In genomic region chr7:23467731-23468720, GRCh38 we compare ENCODE assay signal across 8 cellular contexts. TPM values are rescaled to one million over a fixed set of nuclear protein-coding genes. Genes with fewer than 3 reads are reported as not detected.
DNase-seq lines count a peak whose midpoint lies in the region; ATAC-seq and TF ChIP-seq lines count a peak whose summit lies in the region.

No MANE protein-coding gene starts in this region.

- no peaks in the 10 kb centered on the region for H3K36me3 Mint-ChIP-seq in activated naive CD4-positive, alpha-beta T cell treated with anti-CD3 and anti-CD28 coated beads for 36 hours (ENCODE audit: low read depth)
- H3K36me3 Mint-ChIP-seq in activated naive CD4-positive, alpha-beta T cell treated with anti-CD3 and anti-CD28 coated beads, Interleukin-2, amount 50 U/mL, for 72 hours: peaks cover 4 to 21% of the 10 kb centered on the region in 2 donors

- no peak overlapping the region for H3K27ac Mint-ChIP-seq in activated naive CD4-positive, alpha-beta T cell treated with anti-CD3 and anti-CD28 coated beads for 36 hours
- H3K27ac Mint-ChIP-seq in activated naive CD4-positive, alpha-beta T cell treated with anti-CD3 and anti-CD28 coated beads, Interleukin-2, amount 50 U/mL, for 72 hours: peak overlapping the region in 1 of 2 donors; percentile 52

- peak; percentile 45 for DNase-seq in activated naive CD4-positive, alpha-beta T cell treated with anti-CD3 and anti-CD28 coated beads for 36 hours
- no peak for DNase-seq in activated naive CD4-positive, alpha-beta T cell treated with Interleukin-2 at 50 U/mL for 16 hours
- DNase-seq in NCI-H146 (lab: John Stamatoyannopoulos, UW) (peak; percentile 48), kidney epithelial cell (ENCODE audit: low read depth) (no peak), upper lobe of right lung (no peak), NCI-H2171 (lab: John Stamatoyannopoulos, UW) (no peak), lower leg skin (ENCODE audit: low spot score in 2 of 2) (no peak)
- peak in 1 of 2 donors; percentile 29 for DNase-seq in activated naive CD4-positive, alpha-beta T cell treated with anti-CD3 and anti-CD28 coated beads, Interleukin-2, amount 50 U/mL, for 72 hours (ENCODE audit: low spot score in 2 of 2)

- TF ChIP-seq CTCF in kidney epithelial cell (IDR thresholded peaks at IDR 0.05; ENCODE audit: insufficient read depth, low read length, poor library complexity, severe bottlenecking): no peak
- TF ChIP-seq CTCF in upper lobe of right lung (IDR thresholded peaks at IDR 0.05): no peak
- no peak for TF ChIP-seq CTCF in lower leg skin (IDR thresholded peaks at IDR 0.05)

- H3K4me3 ChIP-seq in kidney epithelial cell (ENCODE audit: low read depth, low read length) (peak overlapping the region; percentile 91), upper lobe of right lung (no peak overlapping the region), lower leg skin (ENCODE audit: low read depth, poor library complexity, severe bottlenecking) (no peak overlapping the region)

- intact Hi-C loops in activated naive CD4-positive, alpha-beta T cell treated with anti-CD3 and anti-CD28 coated beads for 36 hours (cut with micrococcal nuclease): loop anchor here (1.0 kb wide), 3 partner anchors 8 to 195 kb away; no protein-coding TSS in a partner anchor
- intact Hi-C loops in upper lobe of right lung (cut with DNase I): no loop called here
- intact Hi-C loops in lower leg skin (cut with DNase I; ENCODE audit: low total_unique reads): no loop called here

- peak; percentile 21 to 55 for ATAC-seq in activated naive CD4-positive, alpha-beta T cell treated with anti-CD3 and anti-CD28 coated beads, Interleukin-2, amount 50 U/mL, for 72 hours
- peak; percentile 11 for ATAC-seq in upper lobe of right lung

- peaks cover 26% of the 10 kb centered on the region for H3K4me1 Mint-ChIP-seq in activated naive CD4-positive, alpha-beta T cell treated with anti-CD3 and anti-CD28 coated beads for 36 hours (ENCODE audit: low read depth)

- H3K27me3 ChIP-seq in kidney epithelial cell (ENCODE audit: control insufficient read depth, insufficient read depth, low read length): no peaks in the 10 kb centered on the region
- H3K27me3 ChIP-seq in upper lobe of right lung: peaks cover 99% of the 10 kb centered on the region

- no peaks in the 10 kb centered on the region for H3K9me3 Mint-ChIP-seq in activated naive CD4-positive, alpha-beta T cell treated with anti-CD3 and anti-CD28 coated beads for 36 hours
- no peaks in the 10 kb centered on the region for H3K9me3 Mint-ChIP-seq in activated naive CD4-positive, alpha-beta T cell treated with anti-CD3 and anti-CD28 coated beads, Interleukin-2, amount 50 U/mL, for 72 hours

- CTCF ChIA-PET in activated naive CD4-positive, alpha-beta T cell treated with anti-CD3 and anti-CD28 coated beads for 36 hours (lab: Charles Lee): interaction anchor here (0.8 to 2.1 kb wide), 6 partner anchors 22 to 195 kb away, joined by 3 to 7 read pairs (median 4); no protein-coding TSS in a partner anchor

- peak overlapping the region; percentile 63 for H3K4me3 Mint-ChIP-seq in activated naive CD4-positive, alpha-beta T cell treated with anti-CD3 and anti-CD28 coated beads for 36 hours

- H3K36me3 ChIP-seq in kidney epithelial cell (ENCODE audit: control insufficient read depth, insufficient read depth, low read length): no peaks in the 10 kb centered on the region
- H3K36me3 ChIP-seq in upper lobe of right lung: no peaks in the 10 kb centered on the region

- H3K9me3 ChIP-seq in upper lobe of right lung: no peaks in the 10 kb centered on the region

- TF ChIP-seq POLR2A in lower leg skin (IDR thresholded peaks at IDR 0.05): no peak

- H3K27ac ChIP-seq in upper lobe of right lung: no peak overlapping the region

- H3K4me1 ChIP-seq in upper lobe of right lung: peaks cover 32% of the 10 kb centered on the region

- WGBS in lower leg skin, 2 donors: 17 to 20% methylated on average over 43 to 51 of the region's 56 CpGs

- peaks cover 68% of the 10 kb centered on the region for H3K27me3 Mint-ChIP-seq in activated naive CD4-positive, alpha-beta T cell treated with anti-CD3 and anti-CD28 coated beads for 36 hours (ENCODE audit: low read depth)

RNA-seq across cellular contexts. Expression of gene IGF2BP3, which starts 2.3 kb away (rescaled TPM):
- total RNA-seq in activated naive CD4-positive, alpha-beta T cell treated with anti-CD3 and anti-CD28 coated beads for 36 hours: under 1 TPM; 0.29 to 0.54 TPM
- total RNA-seq in activated naive CD4-positive, alpha-beta T cell treated with anti-CD3 and anti-CD28 coated beads, Interleukin-2, amount 50 U/mL, for 72 hours: under 1 TPM; 0.39 to 0.56 TPM
- total RNA-seq in kidney epithelial cell: 44.0 TPM in 2 replicates
- 3.3 TPM for total RNA-seq in upper lobe of right lung
- under 1 TPM in 1 of 4 donors, not detected in 3; 0.15 TPM for total RNA-seq in lower leg skin

Comparison
In these comparisons a context has a peak if more than half of its experiments do, and no peak if none do; other contexts are left out.
1. DNase-seq: peak in activated naive CD4-positive, alpha-beta T cell treated with anti-CD3 and anti-CD28 coated beads for 36 hours (single experiment) and NCI-H146 (single experiment); none in activated naive CD4-positive, alpha-beta T cell treated with Interleukin-2 at 50 U/mL for 16 hours (single experiment), kidney epithelial cell (single experiment), upper lobe of right lung (single experiment), NCI-H2171 (single experiment) and lower leg skin (0 of 2).
2. RNA of gene IGF2BP3, which starts 2.3 kb away (total RNA-seq): 44.0 TPM in kidney epithelial cell; 3.3 TPM in upper lobe of right lung (single experiment), 0.39 to 0.56 TPM in activated naive CD4-positive, alpha-beta T cell treated with anti-CD3 and anti-CD28 coated beads, Interleukin-2, amount 50 U/mL, for 72 hours, 0.29 to 0.54 TPM in activated naive CD4-positive, alpha-beta T cell treated with anti-CD3 and anti-CD28 coated beads for 36 hours and 0.15 TPM in lower leg skin; every median in the first group is over 10 times any median in the second.